Comparison of ENCODE assay signal across 1 cellular context in genomic region chr2:18546586-18546985, GRCh38.
TF ChIP-seq lines count a peak whose summit lies in the region.

No MANE protein-coding gene starts in this region.

TF ChIP-seq in HepG2, 621 proteins besides CTCF, POLR2A, EP300 and RAD21 (continued from another document and continues in another):
- TF ChIP-seq ZNF609 (CRISPR knock-in tag; IDR thresholded peaks at IDR 0.05; ENCODE audit: borderline replicate concordance), result peak; percentile 67
- no peak for TF ChIP-seq RFX3 (CRISPR knock-in tag; IDR thresholded peaks at IDR 0.05)
- TF ChIP-seq HMG20A (CRISPR knock-in tag; IDR thresholded peaks at IDR 0.05; ENCODE audit: borderline replicate concordance), result peak; percentile 59; the same call in 1 of the 2 replicates
- no peak for TF ChIP-seq ZNF678 (CRISPR knock-in tag; IDR thresholded peaks at IDR 0.05)
- 0 out of 2 replicates have a peak, but pooled peaks have one; percentile 26 for TF ChIP-seq CREM (IDR thresholded peaks at IDR 0.05)
- no peak for TF ChIP-seq CREM (CRISPR knock-in tag; IDR thresholded peaks at IDR 0.05)
- TF ChIP-seq ZFP37 (CRISPR knock-in tag; IDR thresholded peaks at IDR 0.05; ENCODE audit: borderline replicate concordance), result no peak
- TF ChIP-seq ARID5B (CRISPR knock-in tag; IDR thresholded peaks at IDR 0.05), result peak; percentile 44; the same call in 1 of the 2 replicates
- TF ChIP-seq WIZ (CRISPR knock-in tag; IDR thresholded peaks at IDR 0.05), result no peak
- TF ChIP-seq ZMYM3 (CRISPR knock-in tag; IDR thresholded peaks at IDR 0.05), result no peak
- no peak for TF ChIP-seq KLF15 (CRISPR knock-in tag; IDR thresholded peaks at IDR 0.05; ENCODE audit: borderline replicate concordance)
- TF ChIP-seq PTBP1 (IDR thresholded peaks at IDR 0.05; ENCODE audit: low read depth, low read length, poor library complexity, severe bottlenecking), result no peak
- no peak for TF ChIP-seq AKAP8 (CRISPR knock-in tag; IDR thresholded peaks at IDR 0.05)
- TF ChIP-seq KDM1A (CRISPR knock-in tag; IDR thresholded peaks at IDR 0.05), result no peak
- no peak for TF ChIP-seq ZNF788 (CRISPR knock-in tag; IDR thresholded peaks at IDR 0.05; ENCODE audit: borderline replicate concordance)
- no peak for TF ChIP-seq PPARG (CRISPR knock-in tag; conservative IDR thresholded peaks at IDR 0.05)
- TF ChIP-seq THAP9 (CRISPR knock-in tag; IDR thresholded peaks at IDR 0.05; ENCODE audit: borderline replicate concordance), result no peak
- TF ChIP-seq MLX (CRISPR knock-in tag; IDR thresholded peaks at IDR 0.05), result peak; percentile 11; the same call in 1 of the 2 replicates
- no peak for TF ChIP-seq NFAT5 (CRISPR knock-in tag; IDR thresholded peaks at IDR 0.05)
- TF ChIP-seq PLSCR1 (CRISPR knock-in tag; IDR thresholded peaks at IDR 0.05; ENCODE audit: borderline replicate concordance), result no peak
- TF ChIP-seq EED (CRISPR knock-in tag; IDR thresholded peaks at IDR 0.05), result no peak
- TF ChIP-seq KDM3A (CRISPR knock-in tag; IDR thresholded peaks at IDR 0.05; ENCODE audit: low read depth), result no peak
- TF ChIP-seq BRF2 (CRISPR knock-in tag; IDR thresholded peaks at IDR 0.05), result no peak
- TF ChIP-seq MZF1 (CRISPR knock-in tag; IDR thresholded peaks at IDR 0.05; ENCODE audit: borderline replicate concordance), result no peak
- TF ChIP-seq IRX3 (CRISPR knock-in tag; IDR thresholded peaks at IDR 0.05; ENCODE audit: borderline replicate concordance, low read depth), result no peak
- TF ChIP-seq FOXP1 (IDR thresholded peaks at IDR 0.05), result no peak
- TF ChIP-seq FOXP1 (CRISPR knock-in tag; IDR thresholded peaks at IDR 0.05), result peak; percentile 40
- no peak for TF ChIP-seq FUBP1 (CRISPR knock-in tag; IDR thresholded peaks at IDR 0.05; ENCODE audit: borderline replicate concordance)
- no peak for TF ChIP-seq POGK (CRISPR knock-in tag; conservative IDR thresholded peaks at IDR 0.05)
- peak; percentile 56; the same call in 1 of the 2 replicates for TF ChIP-seq SOX13 (IDR thresholded peaks at IDR 0.05)
- TF ChIP-seq SOX13 (CRISPR knock-in tag; conservative IDR thresholded peaks at IDR 0.05 in 1 of 2, IDR thresholded peaks at IDR 0.05 in 1 of 2), result peak in 1 of 2 experiments; percentile 72; a peak in 1 of 4 replicates
- no peak for TF ChIP-seq ZFP1 (CRISPR knock-in tag; IDR thresholded peaks at IDR 0.05)
- TF ChIP-seq NPAS2 (CRISPR knock-in tag; IDR thresholded peaks at IDR 0.05; ENCODE audit: borderline replicate concordance), result no peak
